11 cellular contexts compared by ENCODE assay signal in the genomic region with DNA sequence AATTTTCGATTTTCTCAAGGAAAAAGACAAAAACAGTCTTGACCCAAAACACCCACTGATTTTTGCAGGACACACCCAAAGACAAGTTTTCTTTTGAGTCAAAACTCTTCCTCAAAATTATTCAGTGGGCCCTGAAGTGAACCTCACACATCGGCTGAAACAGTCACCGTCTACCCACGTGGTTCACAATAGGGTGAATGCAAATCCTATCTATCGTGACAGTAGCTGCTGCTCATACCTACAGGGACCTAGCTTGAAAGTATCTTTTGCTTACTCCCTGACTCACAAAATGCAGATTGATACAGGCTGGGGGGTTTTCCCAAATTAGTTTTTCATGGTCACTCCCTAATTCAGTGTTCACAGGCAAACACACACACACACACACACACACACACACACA. TPM values are rescaled to one million over a fixed set of nuclear protein-coding genes. Genes with fewer than 3 reads are reported as not detected.
DNase-seq lines count a peak whose midpoint lies in the region; ATAC-seq and TF ChIP-seq lines count a peak whose summit lies in the region.
"Had no signal": no experiment of that assay in that cellular context is flagged by ENCODE, and none has a peak within 500 bp of the region (broad histone marks: within the 10 kb centered on the region; RNA-seq: fewer than 3 reads in every experiment).

No MANE protein-coding gene starts in this region.

- peaks cover 0 to 6% (median 0%) of the 10 kb centered on the region in 4 donors for H3K36me3 ChIP-seq in esophagus muscularis mucosa
- no peaks in the 10 kb centered on the region for H3K36me3 ChIP-seq in heart right ventricle

- ATAC-seq in GM18858 (IDR thresholded peaks at IDR 0.05; ENCODE audit: unreplicated experiment) (peak; percentile 59), GM21390 (IDR thresholded peaks at IDR 0.05; ENCODE audit: unreplicated experiment) (peak; percentile 53), HG03159 (IDR thresholded peaks at IDR 0.05; ENCODE audit: unreplicated experiment) (peak; percentile 55), heart right ventricle (no peak), left lobe of liver (no peak)

- DNase-seq in esophagus muscularis mucosa (ENCODE audit: extremely low spot score) (peak; percentile 8), heart right ventricle (no peak), NCI-H1048 (lab: John Stamatoyannopoulos, UW) (no peak), left lobe of liver (ENCODE audit: low spot score) (no peak)
- DNase-seq: activated gamma-delta T cell treated with Interleukin-2 at 50 U/mL for 16 hours, SW 1271 had no signal

- TF ChIP-seq CTCF in esophagus muscularis mucosa (IDR thresholded peaks at IDR 0.05) (no peak), heart right ventricle (IDR thresholded peaks at IDR 0.05) (no peak)

- TF ChIP-seq POLR2A in esophagus muscularis mucosa (IDR thresholded peaks at IDR 0.05; ENCODE audit: low read depth), result no peak

- no peak for TF ChIP-seq EP300 in esophagus muscularis mucosa (IDR thresholded peaks at IDR 0.05)

- H3K27ac ChIP-seq in esophagus muscularis mucosa (replicated peaks in 1 of 4) (no peak overlapping the region), heart right ventricle (peak overlapping the region in 1 of 10 donors; percentile 67)
- H3K27ac ChIP-seq: HL-60 had no signal

- 87% methylated on average over 5 of the region's 5 CpGs for WGBS in esophagus muscularis mucosa
- 92 to 93% methylated on average over 5 of the region's 5 CpGs for WGBS in heart right ventricle, 2 donors

- H3K4me3 ChIP-seq in esophagus muscularis mucosa (no peak overlapping the region), heart right ventricle (no peak overlapping the region)

- H3K27me3 ChIP-seq in esophagus muscularis mucosa (no peaks in the 10 kb centered on the region), heart right ventricle (no peaks in the 10 kb centered on the region)

- H3K9me3 ChIP-seq in esophagus muscularis mucosa, result no peaks in the 10 kb centered on the region
- no peaks in the 10 kb centered on the region for H3K9me3 ChIP-seq in heart right ventricle

- intact Hi-C loops in esophagus muscularis mucosa (cut with DNase I) (no loop called here), heart right ventricle (cut with DNase I) (no loop called here)

- peaks cover 0 to 7% (median 0%) of the 10 kb centered on the region in 4 donors for H3K4me1 ChIP-seq in esophagus muscularis mucosa
- peaks cover 0 to 20% (median 0%) of the 10 kb centered on the region in 9 donors for H3K4me1 ChIP-seq in heart right ventricle

RNA-seq across cellular contexts. Expression of gene CD226, which starts 10.7 kb away (rescaled TPM):
- total RNA-seq in esophagus muscularis mucosa (1 to 10 TPM in 1 of 4 donors, under 1 TPM in 3; 0.17 to 2.7 (median 0.34) TPM), heart right ventricle (1 to 10 TPM in 6 of 10 donors, under 1 TPM in 4; 0.40 to 4.1 (median 1.3) TPM), left lobe of liver (1.5 TPM)
- polyA plus RNA-seq in heart right ventricle, result under 1 TPM; 0.19 to 0.22 TPM
- polyA plus RNA-seq: endothelial cell of umbilical vein had no signal

Comparison
In these comparisons a context has a peak if more than half of its experiments do, and no peak if none do; other contexts are left out.
1. ATAC-seq: peak in GM18858 (single experiment), GM21390 (single experiment) and HG03159 (single experiment); none in heart right ventricle (0 of 8) and left lobe of liver (single experiment).